ENCODE assay signal across 19 cellular contexts in the genomic region with DNA sequence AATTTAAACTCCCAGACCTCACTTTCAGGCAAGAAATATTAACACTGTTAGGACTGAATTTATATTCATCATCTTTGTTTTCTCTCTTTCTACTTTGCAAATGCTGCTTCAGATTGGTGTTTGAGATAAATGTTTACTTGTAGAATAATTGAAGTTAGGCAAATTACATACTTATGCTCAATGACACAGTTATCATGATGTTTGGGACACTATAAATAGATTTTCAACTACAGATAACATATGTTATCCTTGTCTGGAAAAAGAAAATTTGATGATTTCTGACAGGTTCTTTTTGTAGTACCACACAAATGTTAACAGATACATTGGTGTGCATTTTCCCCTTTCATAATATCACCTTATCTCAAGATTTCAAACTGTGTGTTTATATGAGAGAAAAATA. TPM values are rescaled to one million over a fixed set of nuclear protein-coding genes. Genes with fewer than 3 reads are reported as not detected.
"Had no signal": no experiment of that assay in that cellular context is flagged by ENCODE, and none has a peak within 500 bp of the region (broad histone marks: within the 10 kb centered on the region; RNA-seq: fewer than 3 reads in every experiment).

No MANE protein-coding gene starts in this region.

- ATAC-seq: effector memory CD8-positive, alpha-beta T cell; foreskin keratinocyte; gastroesophageal sphincter; heart left ventricle; left cardiac atrium; left lung; left ventricle myocardium superior; lower lobe of right lung; mucosa of descending colon had no signal

- H3K4me3 ChIP-seq: colonic mucosa, esophagus muscularis mucosa, gastroesophageal sphincter, heart left ventricle, left lung, lower lobe of right lung, mucosa of descending colon had no signal

- DNase-seq: colonic mucosa; cortex of kidney; effector CD8-positive, alpha-beta T cell; effector memory CD8-positive, alpha-beta T cell; endodermal cell; foreskin keratinocyte; heart left ventricle; hippocampal formation; left cardiac atrium; left lung; left ventricle myocardium superior; lower lobe of right lung; mesenchymal stem cell; mucosa of descending colon; naive B cell had no signal

- H3K27ac ChIP-seq: colonic mucosa, esophagus muscularis mucosa, foreskin keratinocyte, gastroesophageal sphincter, heart left ventricle, left lung, lower lobe of right lung had no signal

- H3K27me3 ChIP-seq: colonic mucosa, esophagus muscularis mucosa, gastroesophageal sphincter, heart left ventricle, left lung had no signal

- H3K4me1 ChIP-seq: colonic mucosa, esophagus muscularis mucosa, foreskin keratinocyte, left lung, lower lobe of right lung had no signal

- H3K9me3 ChIP-seq: colonic mucosa, esophagus muscularis mucosa, gastroesophageal sphincter, heart left ventricle, left lung, lower lobe of right lung, mucosa of descending colon had no signal

- H3K36me3 ChIP-seq: colonic mucosa, esophagus muscularis mucosa, gastroesophageal sphincter, heart left ventricle, left lung, lower lobe of right lung had no signal

RNA-seq across cellular contexts. Expression of gene PRR16, which starts 7.9 kb away (rescaled TPM):
- total RNA-seq: dermis microvascular lymphatic vessel endothelial cell, lung microvascular endothelial cell had no signal
- polyA plus RNA-seq: foreskin keratinocyte had no signal
